In the genomic region with DNA sequence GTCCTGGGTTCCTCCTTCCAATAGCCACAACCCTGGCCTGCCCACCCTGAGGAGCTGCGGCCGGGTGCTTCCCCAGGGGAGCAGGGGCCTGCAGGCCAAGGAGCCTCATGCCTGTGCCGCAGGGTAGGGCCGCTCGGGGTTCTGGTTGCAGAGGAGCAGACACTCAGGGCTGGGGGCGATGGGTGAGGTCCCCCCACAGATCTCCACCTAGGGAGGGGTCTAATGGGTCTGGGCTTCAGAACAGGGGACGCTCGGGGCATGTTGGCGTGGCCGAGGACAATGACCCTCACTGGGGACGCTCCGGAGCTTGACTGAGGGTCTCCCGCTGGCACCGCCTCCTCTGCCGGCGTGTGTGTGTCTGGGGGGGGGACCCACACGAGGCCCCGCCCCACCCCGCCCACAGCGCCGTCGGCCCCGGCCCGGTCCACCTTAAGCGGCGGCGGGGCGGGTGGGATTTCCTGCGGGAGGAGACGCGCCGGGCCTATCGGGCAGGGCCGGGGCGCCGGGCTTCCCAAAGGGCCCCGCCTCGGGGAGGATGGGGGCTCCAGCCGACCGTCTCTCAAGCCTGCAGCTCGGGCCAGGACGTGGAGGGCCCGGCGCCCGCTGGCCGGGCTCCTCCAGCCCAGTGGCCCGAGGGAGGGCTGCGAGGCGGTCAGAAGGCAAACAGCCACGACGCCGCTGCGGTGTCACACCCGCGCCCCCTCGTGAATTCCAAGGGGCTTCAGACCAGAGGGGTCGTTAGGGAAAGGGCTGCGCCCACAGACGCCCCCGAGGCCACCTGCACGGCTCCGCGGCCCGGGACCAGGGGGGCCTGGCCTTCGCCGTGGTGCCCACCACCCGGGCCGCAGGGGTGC, we compare ENCODE assay signal across 8 cellular contexts. TPM values are rescaled to one million over a fixed set of nuclear protein-coding genes. Genes with fewer than 3 reads are reported as not detected.
DNase-seq lines count a peak whose midpoint lies in the region; ATAC-seq and TF ChIP-seq lines count a peak whose summit lies in the region.

No MANE protein-coding gene starts in this region.

- POLR2A ChIA-PET in CD8-positive, alpha-beta memory T cell (lab: Charles Lee), result interaction anchor here (0.9 kb wide), 1 partner anchor 11 kb away, joined by 3 read pairs; no protein-coding TSS in a partner anchor

- peaks cover 38% of the 10 kb centered on the region for H3K4me1 ChIP-seq in CD8-positive, alpha-beta memory T cell (ENCODE audit: insufficient read depth, low read length)
- H3K4me1 ChIP-seq in Loucy (ENCODE audit: insufficient read depth, low read length, poor library complexity, severe bottlenecking), result peaks cover 19% of the 10 kb centered on the region

- CTCF ChIA-PET in CD8-positive, alpha-beta memory T cell (lab: Charles Lee), result interaction anchor here (0.7 to 3.5 kb wide), 4 partner anchors 13 to 162 kb away, joined by 3 to 25 read pairs (median 10); no protein-coding TSS in a partner anchor

- H3K27ac ChIP-seq in CD8-positive, alpha-beta memory T cell (ENCODE audit: low read depth, low read length), result peak overlapping the region; percentile 79
- peak overlapping the region; percentile 85 to 99 for H3K27ac ChIP-seq in coronary artery

- H3K79me2 ChIP-seq in Loucy (ENCODE audit: insufficient read depth, low read length), result peaks cover 36% of the 10 kb centered on the region; the same call in 1 of the 2 replicates

- peak overlapping the region; percentile 68 for H3K4me2 ChIP-seq in Loucy (ENCODE audit: low read depth, low read length, poor library complexity, severe bottlenecking)

- 0 out of 2 replicates have a peak, but pooled peaks cover 2% of the 10 kb centered on the region for H3F3A ChIP-seq in Loucy (ENCODE audit: low read depth)

- H2AFZ ChIP-seq in Loucy (ENCODE audit: low read length), result peak overlapping the region; percentile 76

- H3K36me3 Mint-ChIP-seq in CD8-positive, alpha-beta memory T cell, result peaks cover 0 to 21% (median 2%) of the 10 kb centered on the region in 3 donors
- H3K36me3 Mint-ChIP-seq in activated CD4-positive, alpha-beta T cell treated with anti-CD3 and anti-CD28 coated beads, Interleukin-2, amount 10 ng/mL, durations not matched to agents 24 days and 14 days (ENCODE audit: low read depth), result peaks cover 15% of the 10 kb centered on the region

- peak overlapping the region; percentile 41 to 77 (median 62) for H3K4me3 Mint-ChIP-seq in CD8-positive, alpha-beta memory T cell
- H3K4me3 Mint-ChIP-seq in activated CD4-positive, alpha-beta T cell treated with anti-CD3 and anti-CD28 coated beads, Interleukin-2, amount 10 ng/mL, durations not matched to agents 24 days and 14 days, result peak overlapping the region; percentile 52

- H3K9ac ChIP-seq in Loucy (ENCODE audit: low read depth, low read length, poor library complexity, severe bottlenecking), result peak overlapping the region; percentile 76

- H3K27me3 ChIP-seq in CD8-positive, alpha-beta memory T cell (ENCODE audit: insufficient read depth, low read length, poor library complexity, severe bottlenecking), result no peaks in the 10 kb centered on the region
- H3K27me3 ChIP-seq in Loucy (ENCODE audit: insufficient read depth, low read length, poor library complexity, severe bottlenecking), result no peaks in the 10 kb centered on the region

- DNase-seq in CD8-positive, alpha-beta memory T cell, result peak; percentile 71 to 84 (median 74)
- peak; percentile 92 for DNase-seq in activated CD4-positive, alpha-beta T cell treated with anti-CD3 and anti-CD28 coated beads, Interleukin-2, amount 10 ng/mL, durations not matched to agents 24 days and 14 days
- DNase-seq in coronary artery (ENCODE audit: low spot score), result peak; percentile 90
- peak; percentile 92 for DNase-seq in left kidney (ENCODE audit: low read depth, low spot score)
- peak; percentile 63 to 78 (median 72) for DNase-seq in stimulated activated CD4-positive, alpha-beta T cell treated with anti-CD3 and anti-CD28 coated beads, Interleukin-1b, Interleukin-23, amount 100 ng/mL, for 24 hours (ENCODE audit: low read depth in 4 of 4, low spot score in 1 of 4)

- H3K9me3 ChIP-seq in CD8-positive, alpha-beta memory T cell (ENCODE audit: low read length), result no peaks in the 10 kb centered on the region
- H3K9me3 ChIP-seq in Loucy (ENCODE audit: insufficient read depth, low read depth, low read length), result no peaks in the 10 kb centered on the region

- ATAC-seq in GM21447 (IDR thresholded peaks at IDR 0.05; ENCODE audit: unreplicated experiment) (peak; percentile 45), GM18517 (IDR thresholded peaks at IDR 0.05; ENCODE audit: unreplicated experiment) (no peak)

- H3K4me3 ChIP-seq in CD8-positive, alpha-beta memory T cell (ENCODE audit: low read length), result peak overlapping the region; percentile 71
- H3K4me3 ChIP-seq in Loucy (ENCODE audit: low read length, poor library complexity, severe bottlenecking), result peak overlapping the region; percentile 77
- H3K4me3 ChIP-seq in coronary artery, result peak overlapping the region; percentile 100

- peak overlapping the region in 4 of 8 donors; percentile 34 to 92 (median 62) for H3K27ac Mint-ChIP-seq in CD8-positive, alpha-beta memory T cell
- no peak overlapping the region for H3K27ac Mint-ChIP-seq in activated CD4-positive, alpha-beta T cell treated with anti-CD3 and anti-CD28 coated beads, Interleukin-2, amount 10 ng/mL, durations not matched to agents 24 days and 14 days

- H4K20me1 ChIP-seq in Loucy (ENCODE audit: insufficient read depth, low read length, poor library complexity, severe bottlenecking), result peaks cover 23% of the 10 kb centered on the region

- peaks cover 17 to 45% (median 25%) of the 10 kb centered on the region in 3 donors for H3K4me1 Mint-ChIP-seq in CD8-positive, alpha-beta memory T cell
- peaks cover 13% of the 10 kb centered on the region for H3K4me1 Mint-ChIP-seq in activated CD4-positive, alpha-beta T cell treated with anti-CD3 and anti-CD28 coated beads, Interleukin-2, amount 10 ng/mL, durations not matched to agents 24 days and 14 days

- peaks cover 2% of the 10 kb centered on the region for H3K36me3 ChIP-seq in CD8-positive, alpha-beta memory T cell (ENCODE audit: insufficient read depth, low read length)
- peaks cover 29% of the 10 kb centered on the region; the same call in 1 of the 2 replicates for H3K36me3 ChIP-seq in Loucy (ENCODE audit: insufficient read depth, low read length)

- no peaks in the 10 kb centered on the region for H3K27me3 Mint-ChIP-seq in CD8-positive, alpha-beta memory T cell
- no peaks in the 10 kb centered on the region for H3K27me3 Mint-ChIP-seq in activated CD4-positive, alpha-beta T cell treated with anti-CD3 and anti-CD28 coated beads, Interleukin-2, amount 10 ng/mL, durations not matched to agents 24 days and 14 days

- TF ChIP-seq CTCF in Loucy (conservative IDR thresholded peaks at IDR 0.05; ENCODE audit: low read length) (no peak), coronary artery (IDR thresholded peaks at IDR 0.05) (no peak)

- no peaks in the 10 kb centered on the region for H3K9me3 Mint-ChIP-seq in CD8-positive, alpha-beta memory T cell
- H3K9me3 Mint-ChIP-seq in activated CD4-positive, alpha-beta T cell treated with anti-CD3 and anti-CD28 coated beads, Interleukin-2, amount 10 ng/mL, durations not matched to agents 24 days and 14 days, result no peaks in the 10 kb centered on the region

- H3K9me2 ChIP-seq in Loucy (replicated peaks; ENCODE audit: low read depth, low read length), result no peaks in the 10 kb centered on the region

- intact Hi-C loops in activated CD4-positive, alpha-beta T cell treated with anti-CD3 and anti-CD28 coated beads, Interleukin-2, amount 10 ng/mL, durations not matched to agents 24 days and 14 days (cut with micrococcal nuclease), result loop anchor here (1.0 to 5.0 kb wide), 2 partner anchors 14 to 109 kb away; a partner anchor contains a TSS

RNA-seq across cellular contexts. Expression of a gene that starts 0.6 kb away (rescaled TPM):
- 10 to 100 TPM; 74.7 to 80.7 TPM for total RNA-seq in CD8-positive, alpha-beta memory T cell
- polyA plus RNA-seq in CD8-positive, alpha-beta memory T cell, result 4.4 TPM
- total RNA-seq in activated CD4-positive, alpha-beta T cell treated with anti-CD3 and anti-CD28 coated beads, Interleukin-2, amount 10 ng/mL, durations not matched to agents 24 days and 14 days, result 95.2 and 100 TPM in 2 replicates

RNA-seq across cellular contexts. Expression of a gene that starts 13.9 kb away (rescaled TPM):
- 100 to 1,000 TPM; 108 to 121 TPM for total RNA-seq in CD8-positive, alpha-beta memory T cell
- polyA plus RNA-seq in CD8-positive, alpha-beta memory T cell, result 35.6 TPM
- total RNA-seq in activated CD4-positive, alpha-beta T cell treated with anti-CD3 and anti-CD28 coated beads, Interleukin-2, amount 10 ng/mL, durations not matched to agents 24 days and 14 days, result 125 and 135 TPM in 2 replicates

RNA-seq across cellular contexts. Expression of a gene that starts 15.1 kb away (rescaled TPM):
- 100 to 1,000 TPM; 436 to 459 TPM for total RNA-seq in CD8-positive, alpha-beta memory T cell
- polyA plus RNA-seq in CD8-positive, alpha-beta memory T cell, result 102 TPM
- 488 and 500 TPM in 2 replicates for total RNA-seq in activated CD4-positive, alpha-beta T cell treated with anti-CD3 and anti-CD28 coated beads, Interleukin-2, amount 10 ng/mL, durations not matched to agents 24 days and 14 days

RNA-seq across cellular contexts. Expression of a gene that starts 19.9 kb away (rescaled TPM):
- not detected for total RNA-seq in CD8-positive, alpha-beta memory T cell
- not detected for polyA plus RNA-seq in CD8-positive, alpha-beta memory T cell
- 0.14 TPM in 1 of 2 replicates, not detected in the other for total RNA-seq in activated CD4-positive, alpha-beta T cell treated with anti-CD3 and anti-CD28 coated beads, Interleukin-2, amount 10 ng/mL, durations not matched to agents 24 days and 14 days

RNA-seq across cellular contexts. Expression of a gene that starts 50.9 kb away (rescaled TPM):
- total RNA-seq in CD8-positive, alpha-beta memory T cell, result 10 to 100 TPM; 68.6 to 73.8 TPM
- polyA plus RNA-seq in CD8-positive, alpha-beta memory T cell, result 10.6 TPM
- total RNA-seq in activated CD4-positive, alpha-beta T cell treated with anti-CD3 and anti-CD28 coated beads, Interleukin-2, amount 10 ng/mL, durations not matched to agents 24 days and 14 days, result 73.2 and 74.2 TPM in 2 replicates
